In the genomic region with DNA sequence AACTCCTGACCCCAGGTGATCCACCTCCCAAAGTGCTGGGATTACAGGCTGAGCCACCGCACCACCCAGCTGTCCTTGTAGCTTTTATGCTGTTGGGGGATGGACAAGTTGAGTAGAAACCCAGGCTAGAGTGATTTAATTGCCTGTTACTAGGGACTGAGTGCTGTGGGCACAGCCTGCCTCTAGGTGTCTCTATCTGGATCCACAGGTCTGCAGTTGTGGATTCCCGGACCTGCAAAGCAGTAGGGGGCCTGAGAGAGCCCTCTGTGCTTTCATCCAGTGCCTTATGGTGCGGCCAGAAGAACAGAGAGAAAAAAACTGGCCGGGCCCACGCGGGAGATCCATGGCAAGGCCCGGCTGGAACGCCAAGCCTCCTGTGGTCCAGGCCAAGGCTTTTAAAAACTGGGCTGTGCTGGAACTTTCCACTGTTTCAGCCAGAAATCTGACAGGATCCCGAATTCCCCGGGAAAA, we compare ENCODE assay signal across 1 cellular context.
TF ChIP-seq lines count a peak whose summit lies in the region.

No MANE protein-coding gene starts in this region.

TF ChIP-seq in HEK293, 187 proteins besides CTCF, POLR2A, EP300 and RAD21 (continued from another document and continues in another):
- TF ChIP-seq ZBTB26 (tag by site-specific recombination; optimal IDR thresholded peaks at IDR 0.05) (no peak), ZNF701 (tag by site-specific recombination; IDR thresholded peaks at IDR 0.05) (no peak), ZSCAN4 (tag by site-specific recombination; IDR thresholded peaks at IDR 0.05) (no peak), ZNF585B (tag by site-specific recombination; IDR thresholded peaks at IDR 0.05) (no peak), ZNF521 (tag by site-specific recombination; IDR thresholded peaks at IDR 0.05) (no peak), ZNF777 (tag by site-specific recombination; IDR thresholded peaks at IDR 0.05; ENCODE audit: borderline replicate concordance) (no peak), ZNF664 (tag by site-specific recombination; IDR thresholded peaks at IDR 0.05) (no peak), ZNF19 (tag by site-specific recombination; IDR thresholded peaks at IDR 0.05; ENCODE audit: low read depth) (no peak), ZNF148 (tag by site-specific recombination; IDR thresholded peaks at IDR 0.05; ENCODE audit: borderline replicate concordance) (no peak), TRIM28 (IDR thresholded peaks at IDR 0.05; ENCODE audit: borderline replicate concordance, low read length) (0 out of 2 replicates have a peak, but pooled peaks have one; percentile 15), ZBTB20 (tag by site-specific recombination; IDR thresholded peaks at IDR 0.05) (no peak), ZNF555 (tag by site-specific recombination; conservative IDR thresholded peaks at IDR 0.05) (no peak), ZSCAN23 (tag by site-specific recombination; IDR thresholded peaks at IDR 0.05) (no peak), ZNF76 (tag by site-specific recombination; IDR thresholded peaks at IDR 0.05; ENCODE audit: borderline replicate concordance, low read depth) (no peak), ZNF138 (tag by site-specific recombination; IDR thresholded peaks at IDR 0.05; ENCODE audit: borderline replicate concordance) (no peak), ZNF416 (tag by site-specific recombination; IDR thresholded peaks at IDR 0.05) (no peak), ZNF146 (tag by site-specific recombination; IDR thresholded peaks at IDR 0.05) (no peak), ZNF302 (tag by site-specific recombination; IDR thresholded peaks at IDR 0.05; ENCODE audit: low read depth) (no peak), ZNF624 (tag by site-specific recombination; IDR thresholded peaks at IDR 0.05) (no peak), ZNF776 (tag by site-specific recombination; IDR thresholded peaks at IDR 0.05; ENCODE audit: borderline replicate concordance) (no peak), ZNF626 (tag by site-specific recombination; IDR thresholded peaks at IDR 0.05) (no peak), ZNF324 (tag by site-specific recombination; IDR thresholded peaks at IDR 0.05) (no peak), ZNF692 (tag by site-specific recombination; IDR thresholded peaks at IDR 0.05) (no peak), ZNF10 (tag by site-specific recombination; IDR thresholded peaks at IDR 0.05) (no peak), ZNF629 (tag by site-specific recombination; IDR thresholded peaks at IDR 0.05) (no peak), ZNF423 (tag by site-specific recombination; IDR thresholded peaks at IDR 0.05) (no peak), ZNF596 (tag by site-specific recombination; IDR thresholded peaks at IDR 0.05) (no peak), REPIN1 (tag by site-specific recombination; IDR thresholded peaks at IDR 0.05; ENCODE audit: low read depth) (no peak), ZNF623 (tag by site-specific recombination; IDR thresholded peaks at IDR 0.05) (no peak), SP3 (tag by site-specific recombination; IDR thresholded peaks at IDR 0.05) (no peak), KLF1 (tag by site-specific recombination; IDR thresholded peaks at IDR 0.05) (0 out of 2 replicates have a peak, but pooled peaks have one; percentile 31), ZBTB21 (tag by site-specific recombination; IDR thresholded peaks at IDR 0.05) (no peak), ZNF600 (tag by site-specific recombination; IDR thresholded peaks at IDR 0.05) (peak; percentile 88), PRDM1 (tag by site-specific recombination; IDR thresholded peaks at IDR 0.05) (no peak)
- TF ChIP-seq, protein P1, sequence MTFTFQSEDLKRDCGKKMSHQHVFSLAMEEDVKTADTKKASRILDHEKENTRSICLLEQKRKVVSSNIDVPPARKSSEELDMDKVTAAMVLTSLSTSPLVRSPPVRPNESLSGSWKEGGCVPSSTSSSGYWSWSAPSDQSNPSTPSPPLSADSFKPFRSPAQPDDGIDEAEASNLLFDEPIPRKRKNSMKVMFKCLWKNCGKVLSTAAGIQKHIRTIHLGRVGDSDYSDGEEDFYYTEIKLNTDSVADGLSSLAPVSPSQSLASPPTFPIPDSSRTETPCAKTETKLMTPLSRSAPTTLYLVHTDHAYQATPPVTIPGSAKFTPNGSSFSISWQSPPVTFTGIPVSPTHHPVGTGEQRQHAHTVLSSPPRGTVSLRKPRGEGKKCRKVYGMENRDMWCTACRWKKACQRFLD (tag by site-specific recombination; IDR thresholded peaks at IDR 0.05), result no peak
- TF ChIP-seq, protein P2, sequence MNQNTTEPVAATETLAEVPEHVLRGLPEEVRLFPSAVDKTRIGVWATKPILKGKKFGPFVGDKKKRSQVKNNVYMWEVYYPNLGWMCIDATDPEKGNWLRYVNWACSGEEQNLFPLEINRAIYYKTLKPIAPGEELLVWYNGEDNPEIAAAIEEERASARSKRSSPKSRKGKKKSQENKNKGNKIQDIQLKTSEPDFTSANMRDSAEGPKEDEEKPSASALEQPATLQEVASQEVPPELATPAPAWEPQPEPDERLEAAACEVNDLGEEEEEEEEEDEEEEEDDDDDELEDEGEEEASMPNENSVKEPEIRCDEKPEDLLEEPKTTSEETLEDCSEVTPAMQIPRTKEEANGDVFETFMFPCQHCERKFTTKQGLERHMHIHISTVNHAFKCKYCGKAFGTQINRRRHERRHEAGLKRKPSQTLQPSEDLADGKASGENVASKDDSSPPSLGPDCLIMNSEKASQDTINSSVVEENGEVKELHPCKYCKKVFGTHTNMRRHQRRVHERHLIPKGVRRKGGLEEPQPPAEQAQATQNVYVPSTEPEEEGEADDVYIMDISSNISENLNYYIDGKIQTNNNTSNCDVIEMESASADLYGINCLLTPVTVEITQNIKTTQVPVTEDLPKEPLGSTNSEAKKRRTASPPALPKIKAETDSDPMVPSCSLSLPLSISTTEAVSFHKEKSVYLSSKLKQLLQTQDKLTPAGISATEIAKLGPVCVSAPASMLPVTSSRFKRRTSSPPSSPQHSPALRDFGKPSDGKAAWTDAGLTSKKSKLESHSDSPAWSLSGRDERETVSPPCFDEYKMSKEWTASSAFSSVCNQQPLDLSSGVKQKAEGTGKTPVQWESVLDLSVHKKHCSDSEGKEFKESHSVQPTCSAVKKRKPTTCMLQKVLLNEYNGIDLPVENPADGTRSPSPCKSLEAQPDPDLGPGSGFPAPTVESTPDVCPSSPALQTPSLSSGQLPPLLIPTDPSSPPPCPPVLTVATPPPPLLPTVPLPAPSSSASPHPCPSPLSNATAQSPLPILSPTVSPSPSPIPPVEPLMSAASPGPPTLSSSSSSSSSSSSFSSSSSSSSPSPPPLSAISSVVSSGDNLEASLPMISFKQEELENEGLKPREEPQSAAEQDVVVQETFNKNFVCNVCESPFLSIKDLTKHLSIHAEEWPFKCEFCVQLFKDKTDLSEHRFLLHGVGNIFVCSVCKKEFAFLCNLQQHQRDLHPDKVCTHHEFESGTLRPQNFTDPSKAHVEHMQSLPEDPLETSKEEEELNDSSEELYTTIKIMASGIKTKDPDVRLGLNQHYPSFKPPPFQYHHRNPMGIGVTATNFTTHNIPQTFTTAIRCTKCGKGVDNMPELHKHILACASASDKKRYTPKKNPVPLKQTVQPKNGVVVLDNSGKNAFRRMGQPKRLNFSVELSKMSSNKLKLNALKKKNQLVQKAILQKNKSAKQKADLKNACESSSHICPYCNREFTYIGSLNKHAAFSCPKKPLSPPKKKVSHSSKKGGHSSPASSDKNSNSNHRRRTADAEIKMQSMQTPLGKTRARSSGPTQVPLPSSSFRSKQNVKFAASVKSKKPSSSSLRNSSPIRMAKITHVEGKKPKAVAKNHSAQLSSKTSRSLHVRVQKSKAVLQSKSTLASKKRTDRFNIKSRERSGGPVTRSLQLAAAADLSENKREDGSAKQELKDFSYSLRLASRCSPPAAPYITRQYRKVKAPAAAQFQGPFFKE (tag by site-specific recombination; IDR thresholded peaks at IDR 0.05; ENCODE audit: borderline replicate concordance), result no peak
- TF ChIP-seq, protein P3, sequence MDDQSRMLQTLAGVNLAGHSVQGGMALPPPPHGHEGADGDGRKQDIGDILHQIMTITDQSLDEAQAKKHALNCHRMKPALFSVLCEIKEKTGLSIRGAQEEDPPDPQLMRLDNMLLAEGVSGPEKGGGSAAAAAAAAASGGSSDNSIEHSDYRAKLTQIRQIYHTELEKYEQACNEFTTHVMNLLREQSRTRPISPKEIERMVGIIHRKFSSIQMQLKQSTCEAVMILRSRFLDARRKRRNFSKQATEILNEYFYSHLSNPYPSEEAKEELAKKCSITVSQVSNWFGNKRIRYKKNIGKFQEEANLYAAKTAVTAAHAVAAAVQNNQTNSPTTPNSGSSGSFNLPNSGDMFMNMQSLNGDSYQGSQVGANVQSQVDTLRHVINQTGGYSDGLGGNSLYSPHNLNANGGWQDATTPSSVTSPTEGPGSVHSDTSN (CRISPR knock-in tag; IDR thresholded peaks at IDR 0.05), result no peak
- TF ChIP-seq, protein P4, sequence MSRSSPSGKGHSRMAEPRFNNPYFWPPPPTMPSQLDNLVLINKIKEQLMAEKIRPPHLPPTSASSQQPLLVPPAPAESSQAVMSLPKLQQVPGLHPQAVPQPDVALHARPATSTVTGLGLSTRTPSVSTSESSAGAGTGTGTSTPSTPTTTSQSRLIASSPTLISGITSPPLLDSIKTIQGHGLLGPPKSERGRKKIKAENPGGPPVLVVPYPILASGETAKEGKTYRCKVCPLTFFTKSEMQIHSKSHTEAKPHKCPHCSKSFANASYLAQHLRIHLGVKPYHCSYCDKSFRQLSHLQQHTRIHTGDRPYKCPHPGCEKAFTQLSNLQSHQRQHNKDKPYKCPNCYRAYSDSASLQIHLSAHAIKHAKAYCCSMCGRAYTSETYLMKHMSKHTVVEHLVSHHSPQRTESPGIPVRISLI (tag by site-specific recombination; IDR thresholded peaks at IDR 0.05), result no peak
- TF ChIP-seq, protein P5, sequence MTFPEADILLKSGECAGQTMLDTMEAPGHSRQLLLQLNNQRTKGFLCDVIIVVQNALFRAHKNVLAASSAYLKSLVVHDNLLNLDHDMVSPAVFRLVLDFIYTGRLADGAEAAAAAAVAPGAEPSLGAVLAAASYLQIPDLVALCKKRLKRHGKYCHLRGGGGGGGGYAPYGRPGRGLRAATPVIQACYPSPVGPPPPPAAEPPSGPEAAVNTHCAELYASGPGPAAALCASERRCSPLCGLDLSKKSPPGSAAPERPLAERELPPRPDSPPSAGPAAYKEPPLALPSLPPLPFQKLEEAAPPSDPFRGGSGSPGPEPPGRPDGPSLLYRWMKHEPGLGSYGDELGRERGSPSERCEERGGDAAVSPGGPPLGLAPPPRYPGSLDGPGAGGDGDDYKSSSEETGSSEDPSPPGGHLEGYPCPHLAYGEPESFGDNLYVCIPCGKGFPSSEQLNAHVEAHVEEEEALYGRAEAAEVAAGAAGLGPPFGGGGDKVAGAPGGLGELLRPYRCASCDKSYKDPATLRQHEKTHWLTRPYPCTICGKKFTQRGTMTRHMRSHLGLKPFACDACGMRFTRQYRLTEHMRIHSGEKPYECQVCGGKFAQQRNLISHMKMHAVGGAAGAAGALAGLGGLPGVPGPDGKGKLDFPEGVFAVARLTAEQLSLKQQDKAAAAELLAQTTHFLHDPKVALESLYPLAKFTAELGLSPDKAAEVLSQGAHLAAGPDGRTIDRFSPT (tag by site-specific recombination; IDR thresholded peaks at IDR 0.05), result no peak
- TF ChIP-seq, protein P6, sequence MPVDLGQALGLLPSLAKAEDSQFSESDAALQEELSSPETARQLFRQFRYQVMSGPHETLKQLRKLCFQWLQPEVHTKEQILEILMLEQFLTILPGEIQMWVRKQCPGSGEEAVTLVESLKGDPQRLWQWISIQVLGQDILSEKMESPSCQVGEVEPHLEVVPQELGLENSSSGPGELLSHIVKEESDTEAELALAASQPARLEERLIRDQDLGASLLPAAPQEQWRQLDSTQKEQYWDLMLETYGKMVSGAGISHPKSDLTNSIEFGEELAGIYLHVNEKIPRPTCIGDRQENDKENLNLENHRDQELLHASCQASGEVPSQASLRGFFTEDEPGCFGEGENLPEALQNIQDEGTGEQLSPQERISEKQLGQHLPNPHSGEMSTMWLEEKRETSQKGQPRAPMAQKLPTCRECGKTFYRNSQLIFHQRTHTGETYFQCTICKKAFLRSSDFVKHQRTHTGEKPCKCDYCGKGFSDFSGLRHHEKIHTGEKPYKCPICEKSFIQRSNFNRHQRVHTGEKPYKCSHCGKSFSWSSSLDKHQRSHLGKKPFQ (tag by site-specific recombination; IDR thresholded peaks at IDR 0.05), result no peak
